ENCODE assay signal across 20 cellular contexts in genomic region chr6:113493991-113494390, GRCh38.
DNase-seq lines count a peak whose midpoint lies in the region; ATAC-seq and TF ChIP-seq lines count a peak whose summit lies in the region.
"Had no signal": no experiment of that assay in that cellular context is flagged by ENCODE, and none has a peak within 500 bp of the region (broad histone marks: within the 10 kb centered on the region; RNA-seq: fewer than 3 reads in every experiment).

No MANE protein-coding gene starts in this region.

- in situ Hi-C loops in ACHN (cut with HindIII; ENCODE audit: low pct_ligation_motif_present, low pct_unique_long_range_greater_than_20kb, low sequenced_read_pairs), result no loop called here

- no peak overlapping the region for H4K91ac ChIP-seq in trophoblast cell (ENCODE audit: low read depth, low read length)

- H3K18ac ChIP-seq in trophoblast cell (ENCODE audit: low read length), result no peak overlapping the region

- no peaks in the 10 kb centered on the region for H3F3A ChIP-seq in PC-3 (ENCODE audit: low read length, unreplicated experiment)

- H3K36me3 ChIP-seq in PC-3 (ENCODE audit: low read depth, low read length), result no peaks in the 10 kb centered on the region
- H3K36me3 ChIP-seq in trophoblast cell (ENCODE audit: control insufficient read depth in 1 of 2, insufficient read depth in 2 of 2, low read length in 2 of 2), result no peaks in the 10 kb centered on the region
- H3K36me3 ChIP-seq: BLaER1 treated with 17β-estradiol and CSF1 and Interleukin-3, amounts not matched to agents 10 nM and 100 nM; MG63 had no signal

- intact Hi-C loops in PC-3 (cut with micrococcal nuclease), result no loop called here

- no peak overlapping the region for H3K4ac ChIP-seq in trophoblast cell (ENCODE audit: low read depth, low read length)

- CTCF ChIA-PET in PC-3 (lab: Charles Lee), result no interaction called here

- TF ChIP-seq CTCF in PC-3 (conservative IDR thresholded peaks at IDR 0.05; ENCODE audit: low read depth, low read length), result no peak

- H2AFZ ChIP-seq in PC-3 (ENCODE audit: low read length), result no peak overlapping the region
- H2AFZ ChIP-seq in trophoblast cell (ENCODE audit: insufficient read depth, low read length, poor library complexity), result no peak overlapping the region

- H3K4me3 ChIP-seq in PC-3 (ENCODE audit: low read length), result no peak overlapping the region
- no peak overlapping the region for H3K4me3 ChIP-seq in trophoblast cell (ENCODE audit: low read depth, low read length)
- H3K4me3 ChIP-seq: BLaER1 treated with 17β-estradiol and CSF1 and Interleukin-3, amounts not matched to agents 10 nM and 100 nM; GM12878; MG63 had no signal

- H3K79me2 ChIP-seq in PC-3 (ENCODE audit: low read length) (no peaks in the 10 kb centered on the region), trophoblast cell (ENCODE audit: control insufficient read depth, insufficient read depth, low read length, poor library complexity) (no peaks in the 10 kb centered on the region)

- WGBS in trophoblast cell (ENCODE audit: extremely low coverage, insufficient coverage, insufficient read length), result no CpG with 5 or more reads among the region's 2 CpGs

- no peaks in the 10 kb centered on the region for H3K9me2 ChIP-seq in PC-3 (replicated peaks; ENCODE audit: low read length)

- DNase-seq in HT-29 (ENCODE audit: low spot score) (peak; percentile 29), PC-3 (peak; percentile 56), epithelial cell of prostate (ENCODE audit: low read depth, low spot score) (peak; percentile 77), trophoblast cell (peak; percentile 83 to 99), ACHN (no peak)
- DNase-seq: AML-193; CD4-positive, alpha-beta T cell; HCEC 1CT; KBM-7; MG63; NCI-H1417; NCI-H1694; NCI-H2081; NCI-H2227 treated with DMSO at 0.1 percent for 48 hours; NCI-H526 treated with DMSO at 0.1 percent for 48 hours; Right ventricle myocardium superior had no signal

- H2BK5ac ChIP-seq in trophoblast cell (ENCODE audit: low read depth, low read length, poor library complexity), result no peak overlapping the region

- H3K14ac ChIP-seq in trophoblast cell (ENCODE audit: low read length), result no peak overlapping the region

- ATAC-seq in PC-3 (peak; percentile 20; the same call in 1 of the 2 replicates), GM18517 (IDR thresholded peaks at IDR 0.05; ENCODE audit: unreplicated experiment) (no peak), GM19328 (IDR thresholded peaks at IDR 0.05; ENCODE audit: unreplicated experiment) (no peak)
- ATAC-seq: GM12878 had no signal

- H2BK120ac ChIP-seq in trophoblast cell (ENCODE audit: insufficient read depth, low read length, poor library complexity), result no peak overlapping the region

- POLR2A ChIA-PET in PC-3 (lab: Charles Lee; ENCODE audit: unreplicated experiment), result interaction anchor here (0.6 kb wide), 1 partner anchor 64 kb away, joined by 10 read pairs; no protein-coding TSS in a partner anchor

- no peaks in the 10 kb centered on the region for H3K79me1 ChIP-seq in trophoblast cell (ENCODE audit: low read length)

- no TSS peak for BruUV-seq in PC-3 (replicated peaks; lab: Mats Ljungman, UMichigan)

- no peaks in the 10 kb centered on the region for H3K27me3 ChIP-seq in PC-3 (ENCODE audit: low read length)
- no peaks in the 10 kb centered on the region for H3K27me3 ChIP-seq in trophoblast cell (ENCODE audit: insufficient read depth, low read length)
- H3K27me3 ChIP-seq: BLaER1 treated with 17β-estradiol and CSF1 and Interleukin-3, amounts not matched to agents 10 nM and 100 nM; MG63 had no signal

- H3K4me2 ChIP-seq in PC-3 (ENCODE audit: low read length), result no peak overlapping the region
- H3K4me2 ChIP-seq in trophoblast cell (ENCODE audit: low read length), result no peak overlapping the region
- H3K4me2 ChIP-seq: BLaER1 treated with 17β-estradiol and CSF1 and Interleukin-3, amounts not matched to agents 10 nM and 100 nM had no signal

- H4K20me1 ChIP-seq in PC-3 (ENCODE audit: low read length), result no peaks in the 10 kb centered on the region
- H4K20me1 ChIP-seq: BLaER1 treated with 17β-estradiol and CSF1 and Interleukin-3, amounts not matched to agents 10 nM and 100 nM had no signal

- no peak overlapping the region for H4K8ac ChIP-seq in trophoblast cell (ENCODE audit: low read depth, low read length)

- H3K9ac ChIP-seq in PC-3 (ENCODE audit: low read length) (no peak overlapping the region), trophoblast cell (ENCODE audit: low read length) (no peak overlapping the region)
- H3K9ac ChIP-seq: BLaER1 treated with 17β-estradiol and CSF1 and Interleukin-3, amounts not matched to agents 10 nM and 100 nM had no signal

- H3K4me1 ChIP-seq in PC-3 (ENCODE audit: insufficient read depth, low read length) (0 out of 2 replicates have a peak, but pooled peaks cover 5% of the 10 kb centered on the region), trophoblast cell (ENCODE audit: control insufficient read depth in 1 of 2, insufficient read depth in 2 of 2, low read length in 2 of 2) (peaks cover 0 to 3% of the 10 kb centered on the region in 2 experiments)
- H3K4me1 ChIP-seq: BLaER1 treated with 17β-estradiol and CSF1 and Interleukin-3, amounts not matched to agents 10 nM and 100 nM had no signal

- no peak overlapping the region for H4K12ac ChIP-seq in trophoblast cell (ENCODE audit: low read depth, low read length)

- peak overlapping the region; percentile 36 for H2BK12ac ChIP-seq in trophoblast cell (ENCODE audit: low read length)

- H3K27ac ChIP-seq in PC-3 (ENCODE audit: low read length) (no peak overlapping the region), epithelial cell of prostate (peak overlapping the region; percentile 60), trophoblast cell (ENCODE audit: low read depth, low read length) (no peak overlapping the region)
- H3K27ac ChIP-seq: BLaER1 treated with 17β-estradiol and CSF1 and Interleukin-3, amounts not matched to agents 10 nM and 100 nM had no signal

- H2AK5ac ChIP-seq in trophoblast cell (ENCODE audit: low read length), result no peak overlapping the region

- H3K9me3 ChIP-seq in PC-3 (ENCODE audit: low read length), result no peaks in the 10 kb centered on the region
- no peaks in the 10 kb centered on the region for H3K9me3 ChIP-seq in trophoblast cell (ENCODE audit: insufficient read depth, low read depth, low read length)
- H3K9me3 ChIP-seq: BLaER1 treated with 17β-estradiol and CSF1 and Interleukin-3, amounts not matched to agents 10 nM and 100 nM; MG63 had no signal

- H3K23ac ChIP-seq in trophoblast cell (ENCODE audit: low read length), result no peak overlapping the region
